In genomic region chr20:23230766-23231385, GRCh38 we compare ENCODE assay signal across 21 cellular contexts.
"Had no signal": no experiment of that assay in that cellular context is flagged by ENCODE, and none has a peak within 500 bp of the region (broad histone marks: within the 10 kb centered on the region; RNA-seq: fewer than 3 reads in every experiment).

No MANE protein-coding gene starts in this region.

- H3K27me3 ChIP-seq: gastrocnemius medialis, pancreas, right atrium auricular region, thyroid gland, upper lobe of right lung had no signal

- DNase-seq: activated CD4-positive, alpha-beta memory T cell treated with anti-CD3 and anti-CD28 coated beads, Interleukin-2, amount 10 ng/mL, durations not matched to agents 7 days and 5 days; activated CD4-positive, alpha-beta T cell treated with anti-CD3 and anti-CD28 coated beads, Interleukin-2, amount 10 ng/mL, durations not matched to agents 24 days and 14 days; activated effector memory CD4-positive, alpha-beta T cell treated with Interleukin-2 at 50 U/mL for 16 hours; activated naive CD4-positive, alpha-beta T cell treated with anti-CD3 and anti-CD28 coated beads for 36 hours; activated naive CD8-positive, alpha-beta T cell treated with anti-CD3 and anti-CD28 coated beads, Interleukin-2, amount 10 ng/mL, durations not matched to agents 7 days and 5 days; activated T-cell treated with anti-CD3 and anti-CD28 coated beads, Interleukin-2, amount 50 U/mL, for 72 hours; amygdala; effector CD8-positive, alpha-beta T cell; gastrocnemius medialis; hippocampal formation; left ventricle myocardium inferior; midbrain; natural killer cell; pancreas; psoas muscle; stimulated activated CD4-positive, alpha-beta T cell treated with anti-CD3 and anti-CD28 coated beads, Interleukin-12 subunit alpha, Interleukin-12 subunit beta, amount 100 ng/mL, for 4 hours; substantia nigra; thyroid gland; upper lobe of right lung had no signal

- FAIRE-seq: pancreas had no signal

- H3K4me1 ChIP-seq: gastrocnemius medialis, pancreas, psoas muscle, thyroid gland, upper lobe of right lung had no signal

- H3K9me3 ChIP-seq: gastrocnemius medialis, pancreas, psoas muscle, right atrium auricular region, thyroid gland, upper lobe of right lung had no signal

- H3K36me3 ChIP-seq: gastrocnemius medialis, left ventricle myocardium inferior, pancreas, right atrium auricular region, thyroid gland, upper lobe of right lung had no signal

- H3K4me3 ChIP-seq: gastrocnemius medialis, left ventricle myocardium inferior, pancreas, psoas muscle, right atrium auricular region, thyroid gland, upper lobe of right lung had no signal

- H3K27ac ChIP-seq: gastrocnemius medialis, left ventricle myocardium inferior, pancreas, psoas muscle, right atrium auricular region, thyroid gland, upper lobe of right lung, VCaP had no signal
